In genomic region chr19:32881766-32882165, GRCh38 we compare ENCODE assay signal across 23 cellular contexts. TPM values are rescaled to one million over a fixed set of nuclear protein-coding genes. Genes with fewer than 3 reads are reported as not detected.
"Had no signal": no experiment of that assay in that cellular context is flagged by ENCODE, and none has a peak within 500 bp of the region (broad histone marks: within the 10 kb centered on the region; RNA-seq: fewer than 3 reads in every experiment).

No MANE protein-coding gene starts in this region.

- H3K9me3 ChIP-seq: adrenal gland, body of pancreas, left ventricle myocardium inferior, neutrophil, ovary, prostate gland, transverse colon had no signal

- H3K4me1 ChIP-seq: adrenal gland, body of pancreas, left ventricle myocardium inferior, prostate gland had no signal

- H3K4me2 ChIP-seq: smooth muscle cell had no signal

- DNase-seq: activated CD4-positive, alpha-beta T cell treated with anti-CD3 and anti-CD28 coated beads for 4 hours; activated CD4-positive, alpha-beta T cell treated with anti-CD3 and anti-CD28 coated beads, Interleukin-2, amount 50 U/mL, for 4 hours; activated effector memory CD4-positive, alpha-beta T cell treated with anti-CD3 and anti-CD28 coated beads, Interleukin-2, amount 50 U/mL, for 16 hours; activated naive CD4-positive, alpha-beta T cell treated with anti-CD3 and anti-CD28 coated beads for 36 hours; activated naive CD8-positive, alpha-beta T cell treated with anti-CD3 and anti-CD28 coated beads for 36 hours; activated T-cell treated with anti-CD3 and anti-CD28 coated beads for 4 hours; aorta; body of pancreas; cortex of kidney; foreskin fibroblast; left ventricle myocardium inferior; ovary; retina; stimulated activated CD4-positive, alpha-beta T cell treated with anti-CD3 and anti-CD28 coated beads, Interleukin-15, amount 100 ng/mL, for 24 hours; stimulated activated naive CD4-positive, alpha-beta T cell; T-helper 9 cell; transverse colon had no signal

- H3K36me3 ChIP-seq: adrenal gland, ovary, prostate gland, transverse colon had no signal

- H3K27me3 ChIP-seq: adrenal gland, body of pancreas, neutrophil, ovary, transverse colon had no signal

- ATAC-seq: body of pancreas, esophagus mucosa had no signal

- H3K27ac ChIP-seq: adrenal gland, body of pancreas, left ventricle myocardium inferior, neutrophil, ovary, prostate gland, transverse colon, VCaP had no signal

- H3K4me3 ChIP-seq: adrenal gland, body of pancreas, left ventricle myocardium inferior, ovary, prostate gland, smooth muscle cell, transverse colon had no signal

RNA-seq across cellular contexts. Expression of gene SLC7A9, which starts 12.2 kb away (rescaled TPM):
- total RNA-seq: activated naive CD4-positive, alpha-beta T cell treated with anti-CD3 and anti-CD28 coated beads for 36 hours; activated naive CD8-positive, alpha-beta T cell treated with anti-CD3 and anti-CD28 coated beads for 36 hours; body of pancreas; left ventricle myocardium inferior; smooth muscle cell had no signal
